17 cellular contexts compared by ENCODE assay signal in genomic region chr2:3262437-3263388, GRCh38.
DNase-seq lines count a peak whose midpoint lies in the region; ATAC-seq and TF ChIP-seq lines count a peak whose summit lies in the region.
"Had no signal": no experiment of that assay in that cellular context is flagged by ENCODE, and none has a peak within 500 bp of the region (broad histone marks: within the 10 kb centered on the region; RNA-seq: fewer than 3 reads in every experiment).

No MANE protein-coding gene starts in this region.

- WGBS in endodermal cell (ENCODE audit: insufficient coverage in 1 of 2, insufficient read length in 1 of 2), 2 experiments: 93 to 98% methylated on average over 14 to 18 of the region's 18 CpGs

- POLR2A ChIA-PET in CD4-positive, alpha-beta memory T cell (lab: Charles Lee; ENCODE audit: partially characterized antibody): no interaction called here

- no peak overlapping the region for H3K9ac ChIP-seq in endodermal cell (ENCODE audit: extremely low read depth, low read length, poor library complexity, severe bottlenecking)
- H3K9ac ChIP-seq: BLaER1 had no signal

- no peak overlapping the region for H3K27ac ChIP-seq in CD4-positive, alpha-beta memory T cell (ENCODE audit: low read depth, low read length)
- H3K27ac ChIP-seq in endodermal cell (ENCODE audit: low read depth, low read length): no peak overlapping the region
- H3K27ac ChIP-seq: 22Rv1, BLaER1 had no signal

- peaks cover 4% of the 10 kb centered on the region for H3K36me3 ChIP-seq in CD4-positive, alpha-beta memory T cell (ENCODE audit: insufficient read depth, low read length)
- peaks cover 4% of the 10 kb centered on the region for H3K36me3 ChIP-seq in endodermal cell (ENCODE audit: control insufficient read depth, insufficient read depth, low read length)

- no peak for ATAC-seq in HG03095 (IDR thresholded peaks at IDR 0.05; ENCODE audit: unreplicated experiment)
- ATAC-seq: HepG2 had no signal

- no peaks in the 10 kb centered on the region for H3K9me3 ChIP-seq in CD4-positive, alpha-beta memory T cell (ENCODE audit: control insufficient read depth in 1 of 2, low read length in 2 of 2)
- no peaks in the 10 kb centered on the region for H3K9me3 ChIP-seq in endodermal cell (ENCODE audit: control insufficient read depth, low read length)
- H3K9me3 ChIP-seq: BLaER1 had no signal

- peak overlapping the region; percentile 45 for H3K27ac Mint-ChIP-seq in T-helper 1 cell treated with Interleukin-12 subunit alpha and Interleukin-12 subunit beta and Interleukin-4 antibody, amounts not matched to agents 30 μg/mL and 1 μg/mL, for 36 hours
- H3K27ac Mint-ChIP-seq in CD4-positive, alpha-beta memory T cell: peak overlapping the region in 1 of 7 donors; percentile 60
- H3K27ac Mint-ChIP-seq in endodermal cell: no peak overlapping the region

- H3K9me3 Mint-ChIP-seq in T-helper 1 cell treated with Interleukin-12 subunit alpha and Interleukin-12 subunit beta and Interleukin-4 antibody, amounts not matched to agents 30 μg/mL and 1 μg/mL, for 36 hours: no peaks in the 10 kb centered on the region
- H3K9me3 Mint-ChIP-seq in CD4-positive, alpha-beta memory T cell: peaks cover 0 to 2% (median 0%) of the 10 kb centered on the region in 8 donors
- no peaks in the 10 kb centered on the region for H3K9me3 Mint-ChIP-seq in endodermal cell
- H3K9me3 Mint-ChIP-seq: CD4-positive, CD25-positive, alpha-beta regulatory T cell; H9 had no signal

- H3K4me1 ChIP-seq in CD4-positive, alpha-beta memory T cell (ENCODE audit: insufficient read depth, low read length): no peaks in the 10 kb centered on the region
- H3K4me1 ChIP-seq in endodermal cell (ENCODE audit: control insufficient read depth, insufficient read depth, low read length): peaks cover 18% of the 10 kb centered on the region

- intact Hi-C loops in posterior vena cava (cut with DNase I): no loop called here
- intact Hi-C loops in CD4-positive, alpha-beta memory T cell (cut with micrococcal nuclease): no loop called here

- H3K36me3 Mint-ChIP-seq in T-helper 1 cell treated with Interleukin-12 subunit alpha and Interleukin-12 subunit beta and Interleukin-4 antibody, amounts not matched to agents 30 μg/mL and 1 μg/mL, for 36 hours (ENCODE audit: low read depth): peaks cover 6% of the 10 kb centered on the region
- H3K36me3 Mint-ChIP-seq in CD4-positive, alpha-beta memory T cell: peaks cover 10 to 28% of the 10 kb centered on the region in 2 donors
- H3K36me3 Mint-ChIP-seq in endodermal cell (ENCODE audit: low read depth): peaks cover 2% of the 10 kb centered on the region

- H3K4me3 Mint-ChIP-seq in T-helper 1 cell treated with Interleukin-12 subunit alpha and Interleukin-12 subunit beta and Interleukin-4 antibody, amounts not matched to agents 30 μg/mL and 1 μg/mL, for 36 hours: no peak overlapping the region
- H3K4me3 Mint-ChIP-seq in CD4-positive, alpha-beta memory T cell: no peak overlapping the region
- H3K4me3 Mint-ChIP-seq in endodermal cell: no peak overlapping the region
- H3K4me3 Mint-ChIP-seq: CD4-positive, CD25-positive, alpha-beta regulatory T cell; H9 had no signal

- no peak for TF ChIP-seq CTCF in endodermal cell (conservative IDR thresholded peaks at IDR 0.05)

- CTCF ChIA-PET in CD4-positive, alpha-beta memory T cell (lab: Charles Lee; ENCODE audit: partially characterized antibody): no interaction called here

- H3K4me1 Mint-ChIP-seq in T-helper 1 cell treated with Interleukin-12 subunit alpha and Interleukin-12 subunit beta and Interleukin-4 antibody, amounts not matched to agents 30 μg/mL and 1 μg/mL, for 36 hours (ENCODE audit: low read depth): peaks cover 3% of the 10 kb centered on the region
- peaks cover 0 to 7% (median 1%) of the 10 kb centered on the region in 4 donors for H3K4me1 Mint-ChIP-seq in CD4-positive, alpha-beta memory T cell
- peaks cover 18% of the 10 kb centered on the region for H3K4me1 Mint-ChIP-seq in endodermal cell

- H3K4me3 ChIP-seq in CD4-positive, alpha-beta memory T cell (ENCODE audit: low read length in 2 of 2): no peak overlapping the region
- no peak overlapping the region for H3K4me3 ChIP-seq in endodermal cell (ENCODE audit: low read length)
- H3K4me3 ChIP-seq: BLaER1 had no signal

- no peaks in the 10 kb centered on the region for H3K27me3 ChIP-seq in CD4-positive, alpha-beta memory T cell (ENCODE audit: insufficient read depth, low read length)
- H3K27me3 ChIP-seq in endodermal cell (ENCODE audit: control insufficient read depth, insufficient read depth, low read length, poor library complexity, severe bottlenecking): no peaks in the 10 kb centered on the region
- H3K27me3 ChIP-seq: BLaER1 had no signal

- no peaks in the 10 kb centered on the region for H3K27me3 Mint-ChIP-seq in T-helper 1 cell treated with Interleukin-12 subunit alpha and Interleukin-12 subunit beta and Interleukin-4 antibody, amounts not matched to agents 30 μg/mL and 1 μg/mL, for 36 hours (ENCODE audit: low read depth)
- H3K27me3 Mint-ChIP-seq in CD4-positive, alpha-beta memory T cell: no peaks in the 10 kb centered on the region
- H3K27me3 Mint-ChIP-seq in endodermal cell (ENCODE audit: insufficient read depth): no peaks in the 10 kb centered on the region
- H3K27me3 Mint-ChIP-seq: CD4-positive, CD25-positive, alpha-beta regulatory T cell had no signal

- DNase-seq in T-helper 1 cell (no peak), islet precursor cell (peak; percentile 42), posterior vena cava (ENCODE audit: low spot score) (peak; percentile 62), endodermal cell (no peak), AG08395 (ENCODE audit: low spot score) (no peak)
- DNase-seq in CD4-positive, alpha-beta memory T cell: no peak
- DNase-seq: AML-193; CD4-positive, CD25-positive, alpha-beta regulatory T cell; DMS79 treated with DMSO at 0.1 percent for 48 hours; EL; GOT3; H9 had no signal

Comparison
In these comparisons a context has a peak if more than half of its experiments do, and no peak if none do; other contexts are left out.
1. DNase-seq: peak in islet precursor cell (single experiment) and posterior vena cava (single experiment); none in T-helper 1 cell (0 of 5), CD4-positive, alpha-beta memory T cell (0 of 5), endodermal cell (single experiment) and AG08395 (single experiment).